ENCODE assay signal across 22 cellular contexts in the genomic region with DNA sequence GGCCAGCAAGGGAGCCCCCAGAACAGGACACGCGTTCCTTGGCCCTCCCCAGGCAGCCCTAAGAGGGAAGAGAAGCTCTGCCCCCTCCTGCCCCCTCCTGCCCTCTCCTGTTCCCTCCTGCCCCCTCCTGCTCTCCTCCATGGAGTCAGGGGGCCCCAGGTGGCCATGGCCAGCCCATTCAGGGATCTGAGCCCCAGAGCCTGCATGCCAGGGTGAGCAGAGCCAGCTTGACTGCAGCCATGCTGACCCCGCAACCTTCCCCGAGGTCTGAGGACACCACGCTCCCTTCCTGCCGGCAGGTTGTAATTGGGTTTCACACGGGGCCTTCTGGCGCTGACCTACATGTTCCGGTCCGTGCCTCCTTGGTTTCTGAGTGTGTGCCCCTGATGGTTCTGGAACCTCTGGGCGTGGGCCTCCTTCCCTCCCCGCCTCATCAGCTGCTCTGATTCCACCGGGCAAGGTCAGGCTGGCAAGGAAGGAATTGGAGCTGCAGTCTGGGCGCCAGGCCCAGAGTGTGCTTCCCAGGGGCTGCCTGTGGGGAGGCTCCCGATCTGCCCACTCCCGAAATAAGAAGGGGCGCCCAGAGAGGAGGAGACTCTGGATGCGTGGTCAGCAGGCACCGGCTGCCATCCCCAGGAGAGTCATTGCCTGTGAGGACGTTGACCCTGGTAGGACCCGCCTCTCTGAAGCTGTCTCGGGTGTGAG. TPM values are rescaled to one million over a fixed set of nuclear protein-coding genes. Genes with fewer than 3 reads are reported as not detected.
"Had no signal": no experiment of that assay in that cellular context is flagged by ENCODE, and none has a peak within 500 bp of the region (broad histone marks: within the 10 kb centered on the region; RNA-seq: fewer than 3 reads in every experiment).

No MANE protein-coding gene starts in this region.

- H3K4me1 ChIP-seq: pancreas had no signal

- H3K27ac ChIP-seq: foreskin keratinocyte, pancreas had no signal

- H3K9me3 ChIP-seq: pancreas had no signal

- ATAC-seq: foreskin keratinocyte, pancreas had no signal

- H3K9me3 Mint-ChIP-seq: activated CD4-positive, alpha-beta T cell treated with anti-CD3 and anti-CD28 coated beads, Interleukin-2, amount 10 ng/mL, durations not matched to agents 24 days and 14 days; activated naive CD8-positive, alpha-beta T cell treated with anti-CD3 and anti-CD28 coated beads for 36 hours had no signal

- H3K27ac Mint-ChIP-seq: activated CD4-positive, alpha-beta T cell treated with anti-CD3 and anti-CD28 coated beads, Interleukin-2, amount 10 ng/mL, durations not matched to agents 24 days and 14 days; activated naive CD8-positive, alpha-beta T cell treated with anti-CD3 and anti-CD28 coated beads for 36 hours had no signal

- H3K4me3 ChIP-seq: pancreas, skin epidermis had no signal

- H3K36me3 Mint-ChIP-seq: activated naive CD8-positive, alpha-beta T cell treated with anti-CD3 and anti-CD28 coated beads for 36 hours; brain had no signal

- H3K4me3 Mint-ChIP-seq: activated CD4-positive, alpha-beta T cell treated with anti-CD3 and anti-CD28 coated beads, Interleukin-2, amount 10 ng/mL, durations not matched to agents 24 days and 14 days; activated naive CD8-positive, alpha-beta T cell treated with anti-CD3 and anti-CD28 coated beads for 36 hours; brain; neural crest cell had no signal

- H3K4me1 Mint-ChIP-seq: activated naive CD8-positive, alpha-beta T cell treated with anti-CD3 and anti-CD28 coated beads for 36 hours had no signal

- DNase-seq: activated CD4-positive, alpha-beta T cell treated with anti-CD3 and anti-CD28 coated beads, Interleukin-2, amount 10 ng/mL, durations not matched to agents 24 days and 14 days; activated CD4-positive, CD25-positive, alpha-beta regulatory T cell; activated CD8-positive, alpha-beta memory T cell treated with anti-CD3 and anti-CD28 coated beads, Interleukin-2, amount 50 U/mL, for 48 hours; activated gamma-delta T cell treated with Interleukin-2 at 50 U/mL for 16 hours; activated naive CD8-positive, alpha-beta T cell treated with anti-CD3 and anti-CD28 coated beads for 36 hours; central memory CD4-positive, alpha-beta T cell; cortex of kidney; effector CD8-positive, alpha-beta T cell; foreskin keratinocyte; mesendoderm; pancreas; stimulated activated CD4-positive, alpha-beta T cell treated with anti-CD3 and anti-CD28 coated beads, Interleukin-15, amount 100 ng/mL, for 24 hours; stimulated activated CD4-positive, alpha-beta T cell treated with anti-CD3 and anti-CD28 coated beads, Interleukin-4, amount 100 ng/mL, for 24 hours; stimulated activated naive CD4-positive, alpha-beta T cell; T-helper 2 cell; trophoblast cell had no signal

- H3K27me3 ChIP-seq: pancreas had no signal

- H3K36me3 ChIP-seq: pancreas had no signal

RNA-seq across cellular contexts. Expression of gene NPTX1, which starts 23.7 kb away (rescaled TPM):
- total RNA-seq: kidney epithelial cell, subcutaneous adipose tissue had no signal
- polyA plus RNA-seq: foreskin keratinocyte, liver had no signal
